Comparison of ENCODE assay signal across 8 cellular contexts in genomic region chr7:3200504-3200903, GRCh38.
DNase-seq lines count a peak whose midpoint lies in the region; ATAC-seq and TF ChIP-seq lines count a peak whose summit lies in the region.

No MANE protein-coding gene starts in this region.

- ATAC-seq in body of pancreas (peak; percentile 80), HG02588 (IDR thresholded peaks at IDR 0.05; ENCODE audit: unreplicated experiment) (no peak), GM18511 (IDR thresholded peaks at IDR 0.05; ENCODE audit: unreplicated experiment) (no peak), HG03196 (IDR thresholded peaks at IDR 0.05; ENCODE audit: unreplicated experiment) (no peak)

- TF ChIP-seq POLR2A in body of pancreas (IDR thresholded peaks at IDR 0.05) = no peak

- H3K36me3 ChIP-seq in body of pancreas (replicated peaks in 1 of 2; ENCODE audit: insufficient read depth in 1 of 2, low read depth in 2 of 2) = no peaks in the 10 kb centered on the region

- H3K9me3 ChIP-seq in body of pancreas = no peaks in the 10 kb centered on the region

- H3K27me3 ChIP-seq in body of pancreas = no peaks in the 10 kb centered on the region

- peak; percentile 53; the same call in 1 of the 2 replicates for TF ChIP-seq CTCF in LNCAP (IDR thresholded peaks at IDR 0.05)
- TF ChIP-seq CTCF in body of pancreas (IDR thresholded peaks at IDR 0.05) = peak in 6 of 7 experiments; percentile 24 to 78 (median 46)

- no peak overlapping the region for H3K27ac ChIP-seq in body of pancreas

- H3K4me3 ChIP-seq in body of pancreas = no peak overlapping the region

- 100% methylated on average over 1 of the region's 1 CpG for WGBS in body of pancreas, 2 donors

- peaks cover 21% of the 10 kb centered on the region for H3K4me1 ChIP-seq in body of pancreas

- DNase-seq in ELR (ENCODE audit: low read depth) = peak; percentile 22
- DNase-seq in body of pancreas = peak; percentile 47 to 76 (median 65)
- peak; percentile 40 for DNase-seq in myocyte (ENCODE audit: low read depth)
- no peak for DNase-seq in T-helper 9 cell

- intact Hi-C loops in body of pancreas (cut with DNase I) = no loop called here
